ENCODE assay signal across 23 cellular contexts in genomic region chr10:95404864-95405263, GRCh38.
DNase-seq lines count a peak whose midpoint lies in the region; ATAC-seq and TF ChIP-seq lines count a peak whose summit lies in the region.
"Had no signal": no experiment of that assay in that cellular context is flagged by ENCODE, and none has a peak within 500 bp of the region (broad histone marks: within the 10 kb centered on the region; RNA-seq: fewer than 3 reads in every experiment).

No MANE protein-coding gene starts in this region.

- CTCF ChIA-PET in MCF 10A (lab: Yijun Ruan, JAX), result interaction anchor here (0.6 to 9.0 kb wide), 6 partner anchors 10 to 289 kb away, joined by 3 to 68 read pairs (median 3); partner anchors contain the start of gene TCTN3

- 63 to 71% methylated on average over 1 of the region's 1 CpG for WGBS in heart right ventricle, 2 donors
- 70 to 83% (median 70%) methylated on average over 1 of the region's 1 CpG for WGBS in psoas muscle, 3 donors
- 95 to 100% methylated on average over 1 of the region's 1 CpG for WGBS in thyroid gland, 2 donors

- H3K36me3 Mint-ChIP-seq in MCF 10A (ENCODE audit: insufficient read depth, unreplicated experiment), result no peaks in the 10 kb centered on the region
- H3K36me3 Mint-ChIP-seq: activated CD8-positive, alpha-beta memory T cell treated with anti-CD3 and anti-CD28 coated beads, Interleukin-2, amount 10 ng/mL, durations not matched to agents 7 days and 5 days; activated naive CD8-positive, alpha-beta T cell treated with anti-CD3 and anti-CD28 coated beads, Interleukin-2, amount 10 ng/mL, durations not matched to agents 7 days and 5 days; CD4-positive, alpha-beta memory T cell; memory B cell had no signal

- no peak for DNase-seq in heart right ventricle
- DNase-seq in left cardiac atrium, result no peak
- no peak for DNase-seq in dorsolateral prefrontal cortex
- no peak for DNase-seq in psoas muscle
- no peak for DNase-seq in thyroid gland
- DNase-seq in MCF 10A (ENCODE audit: unreplicated experiment), result no peak
- DNase-seq in pons (ENCODE audit: low spot score), result no peak
- DNase-seq: activated CD8-positive, alpha-beta memory T cell treated with anti-CD3 and anti-CD28 coated beads, Interleukin-2, amount 10 ng/mL, durations not matched to agents 7 days and 5 days; activated gamma-delta T cell treated with Interleukin-2 at 50 U/mL for 16 hours; activated naive CD8-positive, alpha-beta T cell treated with anti-CD3 and anti-CD28 coated beads, Interleukin-2, amount 10 ng/mL, durations not matched to agents 7 days and 5 days; activated T-cell treated with anti-CD3 and anti-CD28 coated beads, Interleukin-2, amount 50 U/mL, for 4 hours; AML-193; CD4-positive, alpha-beta memory T cell; dermis blood vessel endothelial cell; EL; GM23248; NCI-H1694 treated with DMSO at 0.1 percent for 48 hours; pancreas; PC-9; stimulated activated CD4-positive, alpha-beta T cell treated with anti-CD3 and anti-CD28 coated beads, Interleukin-12 subunit alpha, Interleukin-12 subunit beta, amount 100 ng/mL, for 4 hours; stimulated activated CD4-positive, alpha-beta T cell treated with anti-CD3 and anti-CD28 coated beads, Interleukin-4, amount 100 ng/mL, for 1 hour; T-helper 17 cell had no signal

- H3K36me3 ChIP-seq in heart right ventricle (peaks cover 0 to 95% (median 8%) of the 10 kb centered on the region in 9 donors), psoas muscle (ENCODE audit: insufficient read depth in 1 of 2, low read depth in 1 of 2) (peaks cover 3 to 67% of the 10 kb centered on the region in 2 donors), thyroid gland (no peaks in the 10 kb centered on the region)
- H3K36me3 ChIP-seq: pancreas had no signal

- H3K4me3 ChIP-seq in heart right ventricle (no peak overlapping the region), dorsolateral prefrontal cortex (no peak overlapping the region), psoas muscle (no peak overlapping the region), thyroid gland (replicated peaks in 1 of 3) (no peak overlapping the region)
- H3K4me3 ChIP-seq: GM23248, pancreas, PC-9 had no signal

- TF ChIP-seq POLR2A in thyroid gland (IDR thresholded peaks at IDR 0.05), result no peak

- H3K27me3 ChIP-seq in heart right ventricle (no peaks in the 10 kb centered on the region), dorsolateral prefrontal cortex (no peaks in the 10 kb centered on the region), psoas muscle (ENCODE audit: insufficient read depth in 3 of 3, low read length in 2 of 3) (no peaks in the 10 kb centered on the region), thyroid gland (no peaks in the 10 kb centered on the region)
- H3K27me3 ChIP-seq: pancreas had no signal

- peaks cover 8 to 97% (median 67%) of the 10 kb centered on the region in 9 donors for H3K4me1 ChIP-seq in heart right ventricle
- peaks cover 48% of the 10 kb centered on the region for H3K4me1 ChIP-seq in psoas muscle
- H3K4me1 ChIP-seq in thyroid gland, result peaks cover 27 to 28% of the 10 kb centered on the region in 2 donors

- H3K9me3 ChIP-seq in heart right ventricle (no peaks in the 10 kb centered on the region), psoas muscle (no peaks in the 10 kb centered on the region), thyroid gland (no peaks in the 10 kb centered on the region)
- H3K9me3 ChIP-seq: pancreas had no signal

- no peaks in the 10 kb centered on the region for H3K9me3 Mint-ChIP-seq in MCF 10A (ENCODE audit: unreplicated experiment)
- H3K9me3 Mint-ChIP-seq: activated naive CD8-positive, alpha-beta T cell treated with anti-CD3 and anti-CD28 coated beads, Interleukin-2, amount 10 ng/mL, durations not matched to agents 7 days and 5 days; activated T-cell treated with anti-CD3 and anti-CD28 coated beads, Interleukin-2, amount 50 U/mL, for 4 hours; CD4-positive, alpha-beta memory T cell; memory B cell had no signal

- POLR2A ChIA-PET in MCF 10A (lab: Yijun Ruan, JAX), result no interaction called here

- peaks cover 10% of the 10 kb centered on the region for H3K4me1 Mint-ChIP-seq in MCF 10A (ENCODE audit: insufficient read depth, unreplicated experiment)
- H3K4me1 Mint-ChIP-seq: activated CD8-positive, alpha-beta memory T cell treated with anti-CD3 and anti-CD28 coated beads, Interleukin-2, amount 10 ng/mL, durations not matched to agents 7 days and 5 days; activated naive CD8-positive, alpha-beta T cell treated with anti-CD3 and anti-CD28 coated beads, Interleukin-2, amount 10 ng/mL, durations not matched to agents 7 days and 5 days; CD4-positive, alpha-beta memory T cell; memory B cell; T-helper 17 cell had no signal

- no TSS peak for BruUV-seq in MCF 10A (replicated peaks; lab: Mats Ljungman, UMichigan)

- no peak overlapping the region for H3K27ac Mint-ChIP-seq in MCF 10A (ENCODE audit: low read depth, unreplicated experiment)
- H3K27ac Mint-ChIP-seq: activated CD8-positive, alpha-beta memory T cell treated with anti-CD3 and anti-CD28 coated beads, Interleukin-2, amount 10 ng/mL, durations not matched to agents 7 days and 5 days; activated naive CD8-positive, alpha-beta T cell treated with anti-CD3 and anti-CD28 coated beads, Interleukin-2, amount 10 ng/mL, durations not matched to agents 7 days and 5 days; CD4-positive, alpha-beta memory T cell; memory B cell; T-helper 17 cell had no signal

- TF ChIP-seq CTCF in heart right ventricle (IDR thresholded peaks at IDR 0.05) (no peak), dorsolateral prefrontal cortex (IDR thresholded peaks at IDR 0.05 in 54 of 56, conservative IDR thresholded peaks at IDR 0.05 in 2 of 56; ENCODE audit: low read depth in 1 of 56, partially characterized antibody in 56 of 56) (no peak), psoas muscle (IDR thresholded peaks at IDR 0.05) (no peak), thyroid gland (IDR thresholded peaks at IDR 0.05) (no peak), MCF 10A (IDR thresholded peaks at IDR 0.05; ENCODE audit: unreplicated experiment) (no peak)

- no peak overlapping the region for H3K4me3 Mint-ChIP-seq in MCF 10A (ENCODE audit: unreplicated experiment)
- H3K4me3 Mint-ChIP-seq: activated CD8-positive, alpha-beta memory T cell treated with anti-CD3 and anti-CD28 coated beads, Interleukin-2, amount 10 ng/mL, durations not matched to agents 7 days and 5 days; activated naive CD8-positive, alpha-beta T cell treated with anti-CD3 and anti-CD28 coated beads, Interleukin-2, amount 10 ng/mL, durations not matched to agents 7 days and 5 days; activated T-cell treated with anti-CD3 and anti-CD28 coated beads, Interleukin-2, amount 50 U/mL, for 4 hours; CD4-positive, alpha-beta memory T cell; memory B cell; T-helper 17 cell had no signal

- no peaks in the 10 kb centered on the region for H3K27me3 Mint-ChIP-seq in MCF 10A (ENCODE audit: insufficient read depth, unreplicated experiment)
- H3K27me3 Mint-ChIP-seq: CD4-positive, alpha-beta memory T cell had no signal

- H3K27ac ChIP-seq in heart right ventricle (peak overlapping the region; percentile 68 to 97 (median 88)), dorsolateral prefrontal cortex (peak overlapping the region in 50 of 59 donors; percentile 4 to 93 (median 76)), psoas muscle (peak overlapping the region; percentile 90), thyroid gland (no peak overlapping the region)
- H3K27ac ChIP-seq: GM23248, pancreas had no signal

- intact Hi-C loops in heart right ventricle (cut with DNase I) (no loop called here), left cardiac atrium (cut with DNase I) (no loop called here), dorsolateral prefrontal cortex (cut with DNase I) (no loop called here), psoas muscle (cut with DNase I) (no loop called here), thyroid gland (cut with DNase I) (no loop called here), MCF 10A (cut with micrococcal nuclease) (no loop called here)

- ATAC-seq in heart right ventricle, result no peak
- ATAC-seq in left cardiac atrium, result no peak
- no peak for ATAC-seq in psoas muscle
- ATAC-seq: activated CD8-positive, alpha-beta memory T cell treated with anti-CD3 and anti-CD28 coated beads, Interleukin-2, amount 10 ng/mL, durations not matched to agents 7 days and 5 days; activated T-cell treated with anti-CD3 and anti-CD28 coated beads, Interleukin-2, amount 50 U/mL, for 4 hours; pancreas; T-helper 17 cell had no signal

Comparison
In these comparisons a context has a peak if more than half of its experiments do, and no peak if none do; other contexts are left out.
1. H3K27ac ChIP-seq: peak in heart right ventricle (10 of 10), dorsolateral prefrontal cortex (50 of 59) and psoas muscle (single experiment); none in thyroid gland (0 of 3).